ENCODE assay signal across 1 cellular context in the genomic region with DNA sequence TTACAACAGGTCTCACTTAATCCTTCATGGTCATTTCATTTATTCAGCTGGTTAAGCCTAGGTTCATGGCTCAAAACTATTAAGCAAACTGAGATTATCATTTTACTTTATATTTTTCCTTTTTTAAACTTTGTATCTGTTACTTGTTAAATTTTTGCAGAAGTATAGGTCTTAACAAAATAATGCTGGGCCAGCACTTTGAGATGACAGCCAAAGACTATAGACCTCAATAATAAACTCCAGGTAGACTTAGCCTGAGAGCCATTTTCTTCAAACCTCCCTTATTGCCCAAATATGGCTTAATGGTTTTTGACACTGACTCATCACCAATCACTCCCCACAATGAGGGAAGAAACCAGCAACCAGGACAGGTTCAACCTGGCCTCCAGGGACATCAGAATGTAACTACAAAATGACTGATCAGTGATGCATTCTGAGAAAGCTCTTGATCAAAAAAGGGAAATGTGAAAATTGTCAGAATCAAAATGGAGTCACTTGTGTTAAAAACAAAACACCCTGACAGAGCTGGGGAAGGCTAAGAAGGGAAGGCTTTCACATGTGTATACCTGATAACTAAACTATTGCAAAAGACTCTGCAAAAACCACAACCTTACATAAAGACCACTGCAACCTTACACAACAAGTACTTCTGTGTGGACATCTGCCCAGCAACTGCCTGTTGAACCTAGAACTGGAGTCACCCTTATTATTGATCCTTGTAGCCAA.
A peak's percentile ranks its signal among the peaks of the same experiment; 100 is the strongest.
TF ChIP-seq lines count a peak whose summit lies in the region.

No MANE protein-coding gene starts in this region.

TF ChIP-seq in K562, 482 proteins besides CTCF, POLR2A, EP300 and RAD21 (continued from another document and continues in another):
- no peak for TF ChIP-seq MLX (CRISPR knock-in tag; conservative IDR thresholded peaks at IDR 0.05)
- TF ChIP-seq SRSF1 (IDR thresholded peaks at IDR 0.05; ENCODE audit: low read depth, low read length): no peak
- no peak for TF ChIP-seq NFE2 (IDR thresholded peaks at IDR 0.05; ENCODE audit: low read depth)
- no peak for TF ChIP-seq MTA3 (IDR thresholded peaks at IDR 0.05; ENCODE audit: borderline replicate concordance)
- peak; percentile 85; the same call in 1 of the 2 replicates for TF ChIP-seq DMBX1 (CRISPR knock-in tag; IDR thresholded peaks at IDR 0.05; ENCODE audit: borderline replicate concordance)
- TF ChIP-seq, protein P1, sequence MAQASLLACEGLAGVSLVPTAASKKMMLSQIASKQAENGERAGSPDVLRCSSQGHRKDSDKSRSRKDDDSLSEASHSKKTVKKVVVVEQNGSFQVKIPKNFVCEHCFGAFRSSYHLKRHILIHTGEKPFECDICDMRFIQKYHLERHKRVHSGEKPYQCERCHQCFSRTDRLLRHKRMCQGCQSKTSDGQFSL (CRISPR knock-in tag; IDR thresholded peaks at IDR 0.05): no peak
- TF ChIP-seq, protein P1 (tag; IDR thresholded peaks at IDR 0.05): no peak; a peak in 1 of 4 replicates
- TF ChIP-seq, protein P2, sequence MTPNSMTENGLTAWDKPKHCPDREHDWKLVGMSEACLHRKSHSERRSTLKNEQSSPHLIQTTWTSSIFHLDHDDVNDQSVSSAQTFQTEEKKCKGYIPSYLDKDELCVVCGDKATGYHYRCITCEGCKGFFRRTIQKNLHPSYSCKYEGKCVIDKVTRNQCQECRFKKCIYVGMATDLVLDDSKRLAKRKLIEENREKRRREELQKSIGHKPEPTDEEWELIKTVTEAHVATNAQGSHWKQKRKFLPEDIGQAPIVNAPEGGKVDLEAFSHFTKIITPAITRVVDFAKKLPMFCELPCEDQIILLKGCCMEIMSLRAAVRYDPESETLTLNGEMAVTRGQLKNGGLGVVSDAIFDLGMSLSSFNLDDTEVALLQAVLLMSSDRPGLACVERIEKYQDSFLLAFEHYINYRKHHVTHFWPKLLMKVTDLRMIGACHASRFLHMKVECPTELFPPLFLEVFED (CRISPR knock-in tag; conservative IDR thresholded peaks at IDR 0.05): no peak
- TF ChIP-seq TAF9B (IDR thresholded peaks at IDR 0.05; ENCODE audit: partially characterized antibody): no peak
- no peak for TF ChIP-seq MTA1 (IDR thresholded peaks at IDR 0.05; ENCODE audit: borderline replicate concordance)
- TF ChIP-seq ARID2 (IDR thresholded peaks at IDR 0.05): no peak
- TF ChIP-seq ZNF41 (CRISPR knock-in tag; conservative IDR thresholded peaks at IDR 0.05): 0 out of 2 replicates have a peak, but pooled peaks have one; percentile 63
- 0 out of 2 replicates have a peak, but pooled peaks have one; percentile 43 for TF ChIP-seq ZNF134 (CRISPR knock-in tag; conservative IDR thresholded peaks at IDR 0.05)
- no peak for TF ChIP-seq ZC3H8 (IDR thresholded peaks at IDR 0.05)
- TF ChIP-seq ZNF232 (CRISPR knock-in tag; IDR thresholded peaks at IDR 0.05): no peak
- no peak for TF ChIP-seq ZNF124 (CRISPR knock-in tag; IDR thresholded peaks at IDR 0.05)
- TF ChIP-seq ZSCAN32 (CRISPR knock-in tag; IDR thresholded peaks at IDR 0.05): no peak
- TF ChIP-seq SMARCC2 (IDR thresholded peaks at IDR 0.05; ENCODE audit: low read depth): no peak
- peak; percentile 90 for TF ChIP-seq BACH1 (tag; IDR thresholded peaks at IDR 0.05)
- TF ChIP-seq TSC22D4 (tag; IDR thresholded peaks at IDR 0.05): no peak
- TF ChIP-seq TEAD4 (IDR thresholded peaks at IDR 0.05; ENCODE audit: low read length): no peak
- no peak for TF ChIP-seq TEAD4 (CRISPR knock-in tag; IDR thresholded peaks at IDR 0.05; ENCODE audit: borderline replicate concordance)
- TF ChIP-seq, protein P3, sequence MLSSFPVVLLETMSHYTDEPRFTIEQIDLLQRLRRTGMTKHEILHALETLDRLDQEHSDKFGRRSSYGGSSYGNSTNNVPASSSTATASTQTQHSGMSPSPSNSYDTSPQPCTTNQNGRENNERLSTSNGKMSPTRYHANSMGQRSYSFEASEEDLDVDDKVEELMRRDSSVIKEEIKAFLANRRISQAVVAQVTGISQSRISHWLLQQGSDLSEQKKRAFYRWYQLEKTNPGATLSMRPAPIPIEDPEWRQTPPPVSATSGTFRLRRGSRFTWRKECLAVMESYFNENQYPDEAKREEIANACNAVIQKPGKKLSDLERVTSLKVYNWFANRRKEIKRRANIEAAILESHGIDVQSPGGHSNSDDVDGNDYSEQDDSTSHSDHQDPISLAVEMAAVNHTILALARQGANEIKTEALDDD (IDR thresholded peaks at IDR 0.05): no peak; the same call in 1 of the 2 replicates
- TF ChIP-seq ZNF239 (CRISPR knock-in tag; IDR thresholded peaks at IDR 0.05): peak; percentile 57; the same call in 1 of the 2 replicates
- TF ChIP-seq HDGF (IDR thresholded peaks at IDR 0.05): no peak
- no peak for TF ChIP-seq NONO (IDR thresholded peaks at IDR 0.05; ENCODE audit: low read depth in 2 of 2, low read length in 1 of 2)
- peak; percentile 76 for TF ChIP-seq IRF9 (tag; IDR thresholded peaks at IDR 0.05)
- no peak for TF ChIP-seq SNRNP70 (optimal IDR thresholded peaks at IDR 0.05; ENCODE audit: low read depth, low read length)
- no peak for TF ChIP-seq POLR2AphosphoS5 (IDR thresholded peaks at IDR 0.05; ENCODE audit: control insufficient read depth, insufficient read depth, low read depth, low read length)
- TF ChIP-seq POLR3A (IDR thresholded peaks at IDR 0.05; ENCODE audit: borderline replicate concordance, extremely low read depth, insufficient read depth, insufficient read length): no peak
- TF ChIP-seq E2F4 (CRISPR knock-in tag; IDR thresholded peaks at IDR 0.05; ENCODE audit: low read depth): no peak
- no peak for TF ChIP-seq CBFA2T3 (IDR thresholded peaks at IDR 0.05)
- TF ChIP-seq MAFG (tag; conservative IDR thresholded peaks at IDR 0.05): peak; percentile 3; the same call in 1 of the 2 replicates
- 0 out of 2 replicates have a peak, but pooled peaks have one; percentile 28 for TF ChIP-seq ZBTB17 (CRISPR knock-in tag; IDR thresholded peaks at IDR 0.05)
- TF ChIP-seq TAF15 (IDR thresholded peaks at IDR 0.05; ENCODE audit: low read depth, low read length): no peak
- TF ChIP-seq NCOA2 (IDR thresholded peaks at IDR 0.05; ENCODE audit: partially characterized antibody in 2 of 2): no peak
- TF ChIP-seq NFIC (IDR thresholded peaks at IDR 0.05): no peak
- no peak for TF ChIP-seq ZNF324 (CRISPR knock-in tag; IDR thresholded peaks at IDR 0.05)
- TF ChIP-seq, protein P4, sequence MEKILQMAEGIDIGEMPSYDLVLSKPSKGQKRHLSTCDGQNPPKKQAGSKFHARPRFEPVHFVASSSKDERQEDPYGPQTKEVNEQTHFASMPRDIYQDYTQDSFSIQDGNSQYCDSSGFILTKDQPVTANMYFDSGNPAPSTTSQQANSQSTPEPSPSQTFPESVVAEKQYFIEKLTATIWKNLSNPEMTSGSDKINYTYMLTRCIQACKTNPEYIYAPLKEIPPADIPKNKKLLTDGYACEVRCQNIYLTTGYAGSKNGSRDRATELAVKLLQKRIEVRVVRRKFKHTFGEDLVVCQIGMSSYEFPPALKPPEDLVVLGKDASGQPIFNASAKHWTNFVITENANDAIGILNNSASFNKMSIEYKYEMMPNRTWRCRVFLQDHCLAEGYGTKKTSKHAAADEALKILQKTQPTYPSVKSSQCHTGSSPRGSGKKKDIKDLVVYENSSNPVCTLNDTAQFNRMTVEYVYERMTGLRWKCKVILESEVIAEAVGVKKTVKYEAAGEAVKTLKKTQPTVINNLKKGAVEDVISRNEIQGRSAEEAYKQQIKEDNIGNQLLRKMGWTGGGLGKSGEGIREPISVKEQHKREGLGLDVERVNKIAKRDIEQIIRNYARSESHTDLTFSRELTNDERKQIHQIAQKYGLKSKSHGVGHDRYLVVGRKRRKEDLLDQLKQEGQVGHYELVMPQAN (IDR thresholded peaks at IDR 0.05; ENCODE audit: borderline replicate concordance): no peak
- TF ChIP-seq, protein P5, sequence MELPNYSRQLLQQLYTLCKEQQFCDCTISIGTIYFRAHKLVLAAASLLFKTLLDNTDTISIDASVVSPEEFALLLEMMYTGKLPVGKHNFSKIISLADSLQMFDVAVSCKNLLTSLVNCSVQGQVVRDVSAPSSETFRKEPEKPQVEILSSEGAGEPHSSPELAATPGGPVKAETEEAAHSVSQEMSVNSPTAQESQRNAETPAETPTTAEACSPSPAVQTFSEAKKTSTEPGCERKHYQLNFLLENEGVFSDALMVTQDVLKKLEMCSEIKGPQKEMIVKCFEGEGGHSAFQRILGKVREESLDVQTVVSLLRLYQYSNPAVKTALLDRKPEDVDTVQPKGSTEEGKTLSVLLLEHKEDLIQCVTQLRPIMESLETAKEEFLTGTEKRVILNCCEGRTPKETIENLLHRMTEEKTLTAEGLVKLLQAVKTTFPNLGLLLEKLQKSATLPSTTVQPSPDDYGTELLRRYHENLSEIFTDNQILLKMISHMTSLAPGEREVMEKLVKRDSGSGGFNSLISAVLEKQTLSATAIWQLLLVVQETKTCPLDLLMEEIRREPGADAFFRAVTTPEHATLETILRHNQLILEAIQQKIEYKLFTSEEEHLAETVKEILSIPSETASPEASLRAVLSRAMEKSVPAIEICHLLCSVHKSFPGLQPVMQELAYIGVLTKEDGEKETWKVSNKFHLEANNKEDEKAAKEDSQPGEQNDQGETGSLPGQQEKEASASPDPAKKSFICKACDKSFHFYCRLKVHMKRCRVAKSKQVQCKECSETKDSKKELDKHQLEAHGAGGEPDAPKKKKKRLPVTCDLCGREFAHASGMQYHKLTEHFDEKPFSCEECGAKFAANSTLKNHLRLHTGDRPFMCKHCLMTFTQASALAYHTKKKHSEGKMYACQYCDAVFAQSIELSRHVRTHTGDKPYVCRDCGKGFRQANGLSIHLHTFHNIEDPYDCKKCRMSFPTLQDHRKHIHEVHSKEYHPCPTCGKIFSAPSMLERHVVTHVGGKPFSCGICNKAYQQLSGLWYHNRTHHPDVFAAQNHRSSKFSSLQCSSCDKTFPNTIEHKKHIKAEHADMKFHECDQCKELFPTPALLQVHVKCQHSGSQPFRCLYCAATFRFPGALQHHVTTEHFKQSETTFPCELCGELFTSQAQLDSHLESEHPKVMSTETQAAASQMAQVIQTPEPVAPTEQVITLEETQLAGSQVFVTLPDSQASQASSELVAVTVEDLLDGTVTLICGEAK (IDR thresholded peaks at IDR 0.05): no peak
- TF ChIP-seq, protein P5 (CRISPR knock-in tag; IDR thresholded peaks at IDR 0.05): no peak
- TF ChIP-seq ZNF217 (CRISPR knock-in tag; IDR thresholded peaks at IDR 0.05): no peak
- no peak for TF ChIP-seq ZNF696 (CRISPR knock-in tag; conservative IDR thresholded peaks at IDR 0.05)
- no peak for TF ChIP-seq MCM5 (IDR thresholded peaks at IDR 0.05; ENCODE audit: low read depth)
- TF ChIP-seq NFRKB (IDR thresholded peaks at IDR 0.05; ENCODE audit: low read depth): no peak
- no peak for TF ChIP-seq ARHGAP35 (IDR thresholded peaks at IDR 0.05; ENCODE audit: partially characterized antibody)
